Comparison of ENCODE assay signal across 18 cellular contexts in genomic region chr5:53407373-53407772, GRCh38.
A peak's percentile ranks its signal among the peaks of the same experiment; 100 is the strongest.
DNase-seq lines count a peak whose midpoint lies in the region; ATAC-seq and FAIRE-seq lines count a peak whose summit lies in the region.
"Had no signal": no experiment of that assay in that cellular context is flagged by ENCODE, and none has a peak within 500 bp of the region (broad histone marks: within the 10 kb centered on the region; RNA-seq: fewer than 3 reads in every experiment).

No MANE protein-coding gene starts in this region.

- H3K27ac ChIP-seq in GM23248 (peak overlapping the region; percentile 78), SJSA1 (peak overlapping the region; percentile 95), epithelial cell of prostate (peak overlapping the region; percentile 82)
- H3K27ac ChIP-seq: HL-60, psoas muscle, tibial artery had no signal

- H3K36me3 ChIP-seq in GM23248 (ENCODE audit: low read depth) (no peaks in the 10 kb centered on the region), SJSA1 (no peaks in the 10 kb centered on the region)
- H3K36me3 ChIP-seq: tibial artery had no signal

- H3K9ac ChIP-seq in GM23248: 0 out of 2 replicates have a peak overlapping the region, but pooled peaks have one; percentile 12

- FAIRE-seq in GM19239 (lab: Jason Lieb, UNC): no peak
- FAIRE-seq: D721Med, K562 had no signal

- H3K27me3 ChIP-seq in GM23248 (replicated peaks; ENCODE audit: insufficient read depth): no peaks in the 10 kb centered on the region
- H3K27me3 ChIP-seq in SJSA1 (replicated peaks): no peaks in the 10 kb centered on the region
- H3K27me3 ChIP-seq: tibial artery had no signal

- H3K4me2 ChIP-seq in GM23248 (ENCODE audit: unreplicated experiment): peak overlapping the region; percentile 58

- H3K9me3 ChIP-seq in GM23248 (ENCODE audit: low read depth) (no peaks in the 10 kb centered on the region), SJSA1 (replicated peaks) (0 out of 2 replicates have a peak, but pooled peaks cover 2% of the 10 kb centered on the region)
- H3K9me3 ChIP-seq: psoas muscle, tibial artery had no signal

- no peak overlapping the region for H2AFZ ChIP-seq in GM23248

- peaks cover 23% of the 10 kb centered on the region for H3F3A ChIP-seq in GM23248 (ENCODE audit: insufficient read depth)

- in situ Hi-C loops in GM23248 (cut with MboI): no loop called here

- no peak for ATAC-seq in GM19023 (IDR thresholded peaks at IDR 0.05; ENCODE audit: unreplicated experiment)
- ATAC-seq: K562; natural killer cell treated with Interleukin-12 subunit alpha and Interleukin-12 subunit beta and Interleukin-15 and Interleukin-18, amount 100 ng/mL, for 72 hours; psoas muscle; stimulated activated naive B cell treated with anti-CD40 and anti-IgM and Interleukin-4, amounts not matched to agents 10 μg/mL and 1 μg/mL and 100 μg/mL, for 72 hours; WTC11 had no signal

- no peaks in the 10 kb centered on the region for H4K20me1 ChIP-seq in GM23248 (ENCODE audit: insufficient read depth)

- 64 to 82% methylated on average over 1 of the region's 1 CpG for WGBS in GM23248 (ENCODE audit: low coverage in 1 of 2, low lambda C conversion rate in 2 of 2, missing lambda C conversion rate in 2 of 2), 2 experiments

- peaks cover 36% of the 10 kb centered on the region for H3K4me1 ChIP-seq in GM23248 (ENCODE audit: insufficient read depth)
- peaks cover 55% of the 10 kb centered on the region for H3K4me1 ChIP-seq in SJSA1 (replicated peaks)
- H3K4me1 ChIP-seq: psoas muscle had no signal

- DNase-seq in GM23248 (peak; percentile 74), SJSA1 (ENCODE audit: low read depth in 1 of 2, low spot score in 2 of 2) (peak; percentile 60 to 62), epithelial cell of prostate (ENCODE audit: low read depth, low spot score) (no peak), non-pigmented ciliary epithelial cell (ENCODE audit: low read depth) (peak; percentile 79), GM19239 (ENCODE audit: insufficient read length, low spot score) (no peak), NCI-H1092 (lab: John Stamatoyannopoulos, UW) (no peak)
- no peak for DNase-seq in stimulated activated CD4-positive, alpha-beta T cell treated with anti-CD3 and anti-CD28 coated beads, Interleukin-15, amount 100 ng/mL, for 24 hours
- DNase-seq: NCI-H2171; NCI-H774; psoas muscle; stimulated activated naive B cell treated with anti-CD40 and anti-IgM and Interleukin-4, amounts not matched to agents 10 μg/mL and 1 μg/mL and 100 μg/mL, for 72 hours; tibial artery had no signal

- H3K9me2 ChIP-seq in GM23248 (ENCODE audit: insufficient read depth): no peaks in the 10 kb centered on the region

- no peaks in the 10 kb centered on the region for H3K79me2 ChIP-seq in GM23248 (ENCODE audit: insufficient read depth)

- no peak overlapping the region for H3K4me3 ChIP-seq in GM23248
- no peak overlapping the region for H3K4me3 ChIP-seq in SJSA1
- H3K4me3 ChIP-seq: K562, psoas muscle, tibial artery had no signal

Comparison
In these comparisons a context has a peak if more than half of its experiments do, and no peak if none do; other contexts are left out.
1. DNase-seq: peak in GM23248 (single experiment), SJSA1 (2 of 2) and non-pigmented ciliary epithelial cell (single experiment); none in epithelial cell of prostate (single experiment), GM19239 (single experiment), NCI-H1092 (single experiment) and stimulated activated CD4-positive, alpha-beta T cell treated with anti-CD3 and anti-CD28 coated beads, Interleukin-15, amount 100 ng/mL, for 24 hours (single experiment).
2. Peak in every context shown above with its lines, with median percentiles within 50 percentile points of each other: H3K27ac ChIP-seq.